ENCODE assay signal across 22 cellular contexts in genomic region chr5:71877511-71877910, GRCh38.
"Had no signal": no experiment of that assay in that cellular context is flagged by ENCODE, and none has a peak within 500 bp of the region (broad histone marks: within the 10 kb centered on the region; RNA-seq: fewer than 3 reads in every experiment).

No MANE protein-coding gene starts in this region.

- H3K27ac Mint-ChIP-seq: activated CD8-positive, alpha-beta T cell treated with anti-CD3 and anti-CD28 coated beads for 36 hours; activated naive CD4-positive, alpha-beta T cell treated with anti-CD3 and anti-CD28 coated beads, Interleukin-2, amount 50 U/mL, for 24 hours; activated T-helper 1 cell treated with anti-CD3 and anti-CD28 coated beads, Interleukin-12 subunit alpha, Interleukin-12 subunit beta, Interleukin-2, Interleukin-4 antibody, amounts not matched to agents 30 ng/mL and 10 ng/mL and 1 ng/mL, durations not matched to agents 14 hours and 24 hours and 36 hours had no signal

- DNase-seq: activated CD4-positive, CD25-positive, alpha-beta regulatory T cell; activated CD8-positive, alpha-beta memory T cell treated with anti-CD3 and anti-CD28 coated beads, Interleukin-2, amount 50 U/mL, for 48 hours; activated CD8-positive, alpha-beta T cell treated with anti-CD3 and anti-CD28 coated beads for 36 hours; activated effector memory CD4-positive, alpha-beta T cell treated with Interleukin-2 at 50 U/mL for 16 hours; activated naive CD4-positive, alpha-beta T cell; activated T-cell treated with anti-CD3 and anti-CD28 coated beads, Interleukin-2, amount 50 U/mL, for 1 hour; aorta; caudate nucleus; Kasumi-1; NCI-H1105 treated with DMSO at 0.1 percent for 48 hours; NCI-H1436 treated with DMSO at 0.1 percent for 48 hours; NCI-H187; NCI-H2081; NCI-H510A treated with DMSO at 0.1 percent for 48 hours; NCI-H69; RPMI8226; SJCRH30; SK-N-SH; T-helper 1 cell had no signal

- H3K9me3 Mint-ChIP-seq: activated CD8-positive, alpha-beta T cell treated with anti-CD3 and anti-CD28 coated beads for 36 hours; activated naive CD4-positive, alpha-beta T cell treated with anti-CD3 and anti-CD28 coated beads, Interleukin-2, amount 50 U/mL, for 24 hours; activated T-helper 1 cell treated with anti-CD3 and anti-CD28 coated beads, Interleukin-12 subunit alpha, Interleukin-12 subunit beta, Interleukin-2, Interleukin-4 antibody, amounts not matched to agents 30 ng/mL and 10 ng/mL and 1 ng/mL, durations not matched to agents 14 hours and 24 hours and 36 hours had no signal

- ATAC-seq: activated CD8-positive, alpha-beta T cell treated with anti-CD3 and anti-CD28 coated beads for 36 hours; Right ventricle myocardium inferior had no signal

- H3K36me3 Mint-ChIP-seq: activated naive CD4-positive, alpha-beta T cell treated with anti-CD3 and anti-CD28 coated beads, Interleukin-2, amount 50 U/mL, for 24 hours had no signal

- H3K27me3 Mint-ChIP-seq: activated naive CD4-positive, alpha-beta T cell treated with anti-CD3 and anti-CD28 coated beads, Interleukin-2, amount 50 U/mL, for 24 hours had no signal

- H3K4me1 Mint-ChIP-seq: activated naive CD4-positive, alpha-beta T cell treated with anti-CD3 and anti-CD28 coated beads, Interleukin-2, amount 50 U/mL, for 24 hours had no signal

- H3K4me3 Mint-ChIP-seq: activated CD8-positive, alpha-beta T cell treated with anti-CD3 and anti-CD28 coated beads for 36 hours; activated naive CD4-positive, alpha-beta T cell treated with anti-CD3 and anti-CD28 coated beads, Interleukin-2, amount 50 U/mL, for 24 hours; activated T-helper 1 cell treated with anti-CD3 and anti-CD28 coated beads, Interleukin-12 subunit alpha, Interleukin-12 subunit beta, Interleukin-2, Interleukin-4 antibody, amounts not matched to agents 30 ng/mL and 10 ng/mL and 1 ng/mL, durations not matched to agents 14 hours and 24 hours and 36 hours had no signal
